ENCODE assay signal across 1 cellular context in the genomic region with DNA sequence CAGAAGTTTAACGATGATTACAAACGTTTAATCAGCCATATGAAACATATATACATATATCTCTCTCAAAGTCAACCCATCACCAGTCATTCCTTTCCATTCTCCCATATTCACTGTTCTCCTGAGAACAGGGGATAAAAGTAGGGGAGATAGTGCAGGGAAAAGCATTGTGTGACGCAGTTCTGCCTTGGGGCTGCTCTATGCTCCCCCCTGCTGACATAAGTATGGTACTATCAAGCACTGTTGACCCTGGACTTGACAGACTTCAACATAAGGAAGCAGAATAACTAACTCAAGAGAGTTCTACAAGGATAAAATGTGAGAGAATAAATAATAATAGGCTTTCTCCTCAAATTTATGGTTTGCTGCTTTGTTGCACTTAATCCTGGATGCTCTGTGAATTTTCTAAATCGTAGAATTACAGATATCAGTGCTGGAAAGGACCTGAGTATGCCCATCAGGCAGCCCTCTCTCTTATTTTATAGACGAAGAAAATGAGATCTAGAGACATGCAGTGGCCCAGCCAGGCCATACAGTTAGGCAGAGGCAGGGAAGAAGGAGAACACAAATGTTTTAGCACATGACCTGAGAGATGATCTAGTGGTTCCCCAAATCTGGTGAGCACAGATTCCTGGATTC.
A peak's percentile ranks its signal among the peaks of the same experiment; 100 is the strongest.
TF ChIP-seq lines count a peak whose summit lies in the region.

No MANE protein-coding gene starts in this region.

TF ChIP-seq in liver, 16 proteins besides CTCF, POLR2A, EP300 and RAD21 (continued from another document):
- peak; percentile 79 for TF ChIP-seq REST (IDR thresholded peaks at IDR 0.05)
- peak; percentile 14 to 49 for TF ChIP-seq HNF4A (conservative IDR thresholded peaks at IDR 0.05)
